In genomic region chr5:66224773-66225553, GRCh38 we compare ENCODE assay signal across 32 cellular contexts.
"Had no signal": no experiment of that assay in that cellular context is flagged by ENCODE, and none has a peak within 500 bp of the region (broad histone marks: within the 10 kb centered on the region; RNA-seq: fewer than 3 reads in every experiment).

No MANE protein-coding gene starts in this region.

- ATAC-seq: activated CD8-positive, alpha-beta memory T cell treated with anti-CD3 and anti-CD28 coated beads, Interleukin-2, amount 10 ng/mL, durations not matched to agents 7 days and 5 days; activated naive CD8-positive, alpha-beta T cell treated with anti-CD3 and anti-CD28 coated beads, Interleukin-2, amount 50 U/mL, for 24 hours; Right ventricle myocardium inferior had no signal

- FAIRE-seq: RCC 7860 had no signal

- DNase-seq: activated CD4-positive, alpha-beta memory T cell treated with anti-CD3 and anti-CD28 coated beads, Interleukin-2, amount 10 ng/mL, durations not matched to agents 7 days and 5 days; activated CD4-positive, alpha-beta T cell treated with anti-CD3 and anti-CD28 coated beads for 1 hour; activated CD4-positive, alpha-beta T cell treated with anti-CD3 and anti-CD28 coated beads for 48 hours; activated CD4-positive, CD25-positive, alpha-beta regulatory T cell; activated CD8-positive, alpha-beta memory T cell treated with anti-CD3 and anti-CD28 coated beads for 24 hours; activated CD8-positive, alpha-beta memory T cell treated with anti-CD3 and anti-CD28 coated beads, Interleukin-2, amount 10 ng/mL, durations not matched to agents 7 days and 5 days; activated CD8-positive, alpha-beta memory T cell treated with anti-CD3 and anti-CD28 coated beads, Interleukin-2, amount 50 U/mL, for 48 hours; activated effector memory CD4-positive, alpha-beta T cell treated with Interleukin-2 at 50 U/mL for 16 hours; activated naive CD4-positive, alpha-beta T cell treated with anti-CD3 and anti-CD28 coated beads, Interleukin-2, amount 10 ng/mL, durations not matched to agents 7 days and 5 days; activated naive CD8-positive, alpha-beta T cell treated with anti-CD3 and anti-CD28 coated beads, Interleukin-2, amount 50 U/mL, for 24 hours; activated T-cell treated with anti-CD3 and anti-CD28 coated beads, Interleukin-2, amount 50 U/mL, for 48 hours; anterior cingulate cortex; central memory CD4-positive, alpha-beta T cell; Karpas-422; KBM-7; NCI-H1105; NCI-H1417 treated with DMSO at 0.1 percent for 48 hours; NCI-H187 treated with DMSO at 0.1 percent for 48 hours; NCI-H2171 treated with DMSO at 0.1 percent for 48 hours; NCI-H2227 treated with DMSO at 0.1 percent for 48 hours; NCI-H446; NCI-H510A treated with DMSO at 0.1 percent for 48 hours; NCI-H526 treated with DMSO at 0.1 percent for 48 hours; PC-9; SW 1271; T-helper 1 cell; T-helper 2 cell; T-helper 9 cell; WERI-Rb-1 had no signal

- H3K27ac ChIP-seq: RWPE1, WERI-Rb-1 had no signal

- H3K4me3 ChIP-seq: PC-9 had no signal

- H2AFZ ChIP-seq: PC-9 had no signal

- H3K36me3 ChIP-seq: WERI-Rb-1 had no signal
